Comparison of ENCODE assay signal across 8 cellular contexts in the genomic region with DNA sequence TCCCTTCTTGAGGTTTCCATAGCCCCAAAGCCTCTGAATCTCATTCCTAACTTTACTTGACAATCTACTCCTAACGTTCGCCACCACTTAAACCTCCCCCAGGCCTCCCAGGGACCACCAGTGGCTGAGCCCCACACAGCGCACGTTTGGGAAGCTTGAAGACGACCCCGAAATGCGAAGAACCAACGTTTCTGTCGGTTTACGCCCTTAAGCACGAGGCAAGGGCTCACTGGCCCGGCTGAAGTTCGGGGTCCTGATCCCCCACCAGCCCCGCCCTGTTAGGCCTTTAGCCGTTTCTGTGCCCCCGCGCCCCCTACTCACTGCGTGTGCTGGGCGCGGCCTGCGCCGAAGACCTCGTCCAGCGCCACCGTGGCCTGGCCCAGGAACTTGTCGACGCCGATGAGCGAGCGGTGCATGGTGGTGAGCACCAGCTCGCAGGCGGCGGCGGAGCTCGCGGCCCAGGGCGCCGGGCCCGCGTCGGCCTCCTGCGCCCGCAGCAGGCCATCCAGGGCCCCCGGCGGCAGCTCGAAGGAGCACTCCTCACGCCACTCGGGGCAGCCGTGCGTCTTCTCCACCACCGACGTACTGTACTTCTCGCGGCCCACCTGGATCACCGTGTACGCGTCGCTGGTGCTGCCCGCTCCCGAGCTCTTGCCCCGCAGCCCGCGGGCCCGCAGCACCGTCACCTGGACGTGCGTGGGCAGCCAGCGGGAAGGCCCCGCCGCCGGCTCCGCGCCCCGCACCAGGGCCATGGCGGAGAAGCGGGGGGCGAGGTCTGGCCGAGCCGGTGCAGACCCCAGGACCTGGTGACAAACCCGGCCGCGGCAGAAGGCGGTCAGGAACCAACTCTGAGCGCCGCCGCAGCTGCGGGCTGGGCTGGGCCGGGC. TPM values are rescaled to one million over a fixed set of nuclear protein-coding genes. Genes with fewer than 3 reads are reported as not detected.
DNase-seq lines count a peak whose midpoint lies in the region; ATAC-seq and TF ChIP-seq lines count a peak whose summit lies in the region.

No MANE protein-coding gene starts in this region.

- H3K4me2 ChIP-seq in BLaER1 treated with 17β-estradiol and CSF1 and Interleukin-3, amounts not matched to agents 10 nM and 100 nM: peak overlapping the region; percentile 95 to 100 (median 99)

- H3K27me3 ChIP-seq in BLaER1 treated with 17β-estradiol and CSF1 and Interleukin-3, amounts not matched to agents 10 nM and 100 nM: peaks cover 0 to 29% (median 0%) of the 10 kb centered on the region in 11 experiments; a peak in 8 of 22 replicates
- H3K27me3 ChIP-seq in HL-60 (ENCODE audit: insufficient read depth, poor library complexity, severe bottlenecking) (peaks cover 47% of the 10 kb centered on the region), vagina (no peaks in the 10 kb centered on the region)

- H3K27ac Mint-ChIP-seq in activated CD4-positive, alpha-beta T cell treated with anti-CD3 and anti-CD28 coated beads, Interleukin-2, amount 10 ng/mL, durations not matched to agents 24 days and 14 days: peak overlapping the region; percentile 59
- H3K27ac Mint-ChIP-seq in naive B cell: peak overlapping the region in 3 of 6 donors; percentile 26 to 90 (median 75)

- H3K36me3 ChIP-seq in BLaER1 treated with 17β-estradiol and CSF1 and Interleukin-3, amounts not matched to agents 10 nM and 100 nM: no peaks in the 10 kb centered on the region
- H3K36me3 ChIP-seq in vagina: no peaks in the 10 kb centered on the region

- H3K4me1 ChIP-seq in BLaER1 treated with 17β-estradiol and CSF1 and Interleukin-3, amounts not matched to agents 10 nM and 100 nM: peaks cover 30 to 47% (median 38%) of the 10 kb centered on the region in 10 experiments
- peaks cover 46% of the 10 kb centered on the region for H3K4me1 ChIP-seq in vagina

- H3K9ac ChIP-seq in BLaER1 treated with 17β-estradiol and CSF1 and Interleukin-3, amounts not matched to agents 10 nM and 100 nM: peak overlapping the region; percentile 71 to 91 (median 82)

- H3K36me3 Mint-ChIP-seq in activated CD4-positive, alpha-beta T cell treated with anti-CD3 and anti-CD28 coated beads, Interleukin-2, amount 10 ng/mL, durations not matched to agents 24 days and 14 days (ENCODE audit: low read depth): no peaks in the 10 kb centered on the region
- no peaks in the 10 kb centered on the region for H3K36me3 Mint-ChIP-seq in naive B cell

- peaks cover 13 to 44% (median 35%) of the 10 kb centered on the region in 11 experiments; a peak in 16 of 22 replicates for H4K20me1 ChIP-seq in BLaER1 treated with 17β-estradiol and CSF1 and Interleukin-3, amounts not matched to agents 10 nM and 100 nM

- no peaks in the 10 kb centered on the region for H3K9me3 Mint-ChIP-seq in activated CD4-positive, alpha-beta T cell treated with anti-CD3 and anti-CD28 coated beads, Interleukin-2, amount 10 ng/mL, durations not matched to agents 24 days and 14 days
- H3K9me3 Mint-ChIP-seq in naive B cell: no peaks in the 10 kb centered on the region

- peak overlapping the region; percentile 53 to 78 (median 71) for H3K27ac ChIP-seq in BLaER1 treated with 17β-estradiol and CSF1 and Interleukin-3, amounts not matched to agents 10 nM and 100 nM
- H3K27ac ChIP-seq in HL-60 (replicated peaks) (no peak overlapping the region), vagina (peak overlapping the region; percentile 97)

- H3K27me3 Mint-ChIP-seq in activated CD4-positive, alpha-beta T cell treated with anti-CD3 and anti-CD28 coated beads, Interleukin-2, amount 10 ng/mL, durations not matched to agents 24 days and 14 days: peaks cover 11% of the 10 kb centered on the region
- peaks cover 0 to 20% (median 0%) of the 10 kb centered on the region in 3 donors for H3K27me3 Mint-ChIP-seq in naive B cell

- peak; percentile 22 for ATAC-seq in GM19351 (IDR thresholded peaks at IDR 0.05; ENCODE audit: unreplicated experiment)
- peak; percentile 40 for ATAC-seq in esophagus mucosa
- peak; percentile 37 to 40 for ATAC-seq in naive B cell (ENCODE audit: low read depth in 2 of 2)

- H3K4me1 Mint-ChIP-seq in activated CD4-positive, alpha-beta T cell treated with anti-CD3 and anti-CD28 coated beads, Interleukin-2, amount 10 ng/mL, durations not matched to agents 24 days and 14 days: peaks cover 30% of the 10 kb centered on the region
- peaks cover 5 to 22% (median 18%) of the 10 kb centered on the region in 3 donors for H3K4me1 Mint-ChIP-seq in naive B cell

- peak in 1 of 2 donors; percentile 12 for TF ChIP-seq POLR2A in vagina (IDR thresholded peaks at IDR 0.05)

- DNase-seq in HL-60 (ENCODE audit: low read depth in 1 of 2, low spot score in 1 of 2) (no peak), naive B cell (no peak), vagina (ENCODE audit: extremely low spot score in 2 of 2) (no peak), dedifferentiated amniotic fluid mesenchymal stem cell (ENCODE audit: extremely low spot score) (no peak)
- DNase-seq in activated CD4-positive, alpha-beta T cell treated with anti-CD3 and anti-CD28 coated beads, Interleukin-2, amount 10 ng/mL, durations not matched to agents 24 days and 14 days: peak; percentile 78

- intact Hi-C loops in activated CD4-positive, alpha-beta T cell treated with anti-CD3 and anti-CD28 coated beads, Interleukin-2, amount 10 ng/mL, durations not matched to agents 24 days and 14 days (cut with micrococcal nuclease): loop anchor here (5.0 kb wide), 1 partner anchor 120 kb away; the partner anchor contains the start of genes CCT7 and PRADC1
- intact Hi-C loops in vagina (cut with DNase I): loop anchor here (5.0 kb wide), 1 partner anchor 40 kb away; the partner anchor contains the start of gene SFXN5

- peak overlapping the region; percentile 76 to 87 (median 80) for H3K4me3 ChIP-seq in BLaER1 treated with 17β-estradiol and CSF1 and Interleukin-3, amounts not matched to agents 10 nM and 100 nM
- peak overlapping the region; percentile 48 for H3K4me3 ChIP-seq in HL-60 (replicated peaks; ENCODE audit: insufficient read depth, low read length)
- H3K4me3 ChIP-seq in vagina: peak overlapping the region; percentile 91 to 100

- H3K4me3 Mint-ChIP-seq in activated CD4-positive, alpha-beta T cell treated with anti-CD3 and anti-CD28 coated beads, Interleukin-2, amount 10 ng/mL, durations not matched to agents 24 days and 14 days: peak overlapping the region; percentile 88
- H3K4me3 Mint-ChIP-seq in naive B cell: peak overlapping the region; percentile 78 to 93 (median 86)

- TF ChIP-seq CTCF in HL-60 (IDR thresholded peaks at IDR 0.05; ENCODE audit: insufficient read depth, low read length) (no peak), vagina (IDR thresholded peaks at IDR 0.05) (no peak)

- no peaks in the 10 kb centered on the region for H3K9me3 ChIP-seq in BLaER1 treated with 17β-estradiol and CSF1 and Interleukin-3, amounts not matched to agents 10 nM and 100 nM (replicated peaks in 1 of 11)
- H3K9me3 ChIP-seq in vagina: no peaks in the 10 kb centered on the region

RNA-seq across cellular contexts. Expression of gene RAB11FIP5, which starts 0.5 kb away (rescaled TPM):
- 13.4 and 13.8 TPM in 2 replicates for total RNA-seq in activated CD4-positive, alpha-beta T cell treated with anti-CD3 and anti-CD28 coated beads, Interleukin-2, amount 10 ng/mL, durations not matched to agents 24 days and 14 days
- 10.4 TPM for total RNA-seq in esophagus mucosa
- polyA plus RNA-seq in naive B cell (ENCODE audit: low read depth in 6 of 6): 1 to 10 TPM in 5 of 6 donors, not detected in 1; 2.0 to 3.6 (median 2.4) TPM
- total RNA-seq in vagina: 33.1 TPM

RNA-seq across cellular contexts. Expression of gene SFXN5, which starts 40.8 kb away (rescaled TPM):
- 11.6 and 14.1 TPM in 2 replicates for total RNA-seq in activated CD4-positive, alpha-beta T cell treated with anti-CD3 and anti-CD28 coated beads, Interleukin-2, amount 10 ng/mL, durations not matched to agents 24 days and 14 days
- total RNA-seq in esophagus mucosa (12.2 TPM), vagina (9.8 TPM)
- polyA plus RNA-seq in naive B cell (ENCODE audit: low read depth in 6 of 6): 1 to 10 TPM in 5 of 6 donors, not detected in 1; 2.5 to 4.4 (median 3.0) TPM
